Comparison of ENCODE assay signal across 7 cellular contexts in genomic region chr19:56507446-56508281, GRCh38. TPM values are rescaled to one million over a fixed set of nuclear protein-coding genes. Genes with fewer than 3 reads are reported as not detected.
DNase-seq lines count a peak whose midpoint lies in the region; ATAC-seq lines count a peak whose summit lies in the region.

Gene ZNF471, plus strand, starts transcription at chr19:56507855. Its CDS starts 3,717 bp downstream, at chr19:56511572.

- no peak within 1 kb of the TSS for H3K27ac Mint-ChIP-seq in naive B cell

- H3K4me1 Mint-ChIP-seq in naive B cell: peaks cover 0 to 8% (median 0%) of the 10 kb centered on the region in 3 donors

- peaks cover 1 to 39% (median 25%) of the 10 kb centered on the region in 7 donors for H3K9me3 Mint-ChIP-seq in naive B cell

- DNase-seq in HCEC 1CT (peak; percentile 85), OCI-M2 (lab: John Stamatoyannopoulos, UW; ENCODE audit: unreplicated experiment) (peak; percentile 95), fibroblast of peridontal ligament (ENCODE audit: extremely low read depth) (peak; percentile 98), naive B cell (peak; percentile 96)
- DNase-seq in activated T-helper 1 cell treated with anti-CD3 and anti-CD28 coated beads, Interleukin-2, amount 50 U/mL, for 16 hours (ENCODE audit: low read depth in 1 of 2, low spot score in 1 of 2): peak; percentile 42 to 70
- peak; percentile 64 to 78 for DNase-seq in stimulated activated CD8-positive, alpha-beta memory T cell treated with anti-CD3 and anti-CD28 coated beads, Interleukin-7, amount 100 ng/mL, for 48 hours (ENCODE audit: extremely low read depth in 1 of 2, low read depth in 1 of 2)

- no peaks in the 10 kb centered on the region for H3K27me3 Mint-ChIP-seq in naive B cell

- peaks cover 5 to 6% of the 10 kb centered on the region in 2 donors for H3K36me3 Mint-ChIP-seq in naive B cell

- peak within 1 kb of the TSS in 2 of 8 donors; percentile 54 to 65 for H3K4me3 Mint-ChIP-seq in naive B cell

- peak; percentile 96 to 97 for ATAC-seq in naive B cell (ENCODE audit: low read depth in 2 of 2)
- no peak for ATAC-seq in GM19351 (IDR thresholded peaks at IDR 0.05; ENCODE audit: unreplicated experiment)

RNA-seq across cellular contexts. Expression of gene ZNF471, which starts in this region (rescaled TPM):
- 1 to 10 TPM in 2 of 6 donors, under 1 TPM in 3, not detected in 1; 0.45 to 2.0 (median 0.51) TPM for polyA plus RNA-seq in naive B cell (ENCODE audit: low read depth in 6 of 6)
